In the genomic region with DNA sequence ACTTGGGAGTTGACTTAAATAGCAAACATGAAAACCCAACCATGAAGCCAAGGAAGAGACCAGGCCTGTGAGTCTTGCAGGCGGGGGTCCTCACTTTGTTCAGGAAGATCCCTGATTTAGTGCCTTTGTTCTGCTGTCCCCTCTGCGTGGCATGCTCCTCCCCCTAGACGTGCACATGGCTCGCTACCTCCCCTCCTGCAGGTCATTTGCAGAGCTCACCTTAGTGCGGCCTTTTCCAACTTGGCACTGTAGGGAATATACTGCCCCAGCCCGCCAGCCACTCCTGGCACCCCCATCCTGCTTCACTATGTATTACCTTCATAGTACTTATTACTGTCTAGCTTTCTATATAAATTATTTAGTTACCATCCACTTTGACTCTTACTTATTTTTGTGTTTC, we compare ENCODE assay signal across 23 cellular contexts. TPM values are rescaled to one million over a fixed set of nuclear protein-coding genes. Genes with fewer than 3 reads are reported as not detected.
"Had no signal": no experiment of that assay in that cellular context is flagged by ENCODE, and none has a peak within 500 bp of the region (broad histone marks: within the 10 kb centered on the region; RNA-seq: fewer than 3 reads in every experiment).

No MANE protein-coding gene starts in this region.

- H3K27ac Mint-ChIP-seq: dendritic cell treated with granulocyte-macrophage colony-stimulating factor and Interleukin-4, amounts not matched to agents 40 ng/mL and 50 ng/mL, for 4 days; effector memory CD8-positive, alpha-beta T cell; immature natural killer cell; memory B cell; natural killer cell treated with Interleukin-12 subunit alpha and Interleukin-12 subunit beta and Interleukin-15 and Interleukin-18, amount 100 ng/mL, for 72 hours; stimulated activated effector memory CD8-positive, alpha-beta T cell treated with anti-CD3 and anti-CD28 coated beads, Interleukin-12 subunit alpha, Interleukin-12 subunit beta, amount 100 ng/mL, for 72 hours had no signal

- ATAC-seq: effector memory CD8-positive, alpha-beta T cell; gastrocnemius medialis; lower lobe of right lung; psoas muscle; right lobe of liver; stimulated activated effector memory CD8-positive, alpha-beta T cell treated with anti-CD3 and anti-CD28 coated beads, Interleukin-12 subunit alpha, Interleukin-12 subunit beta, amount 100 ng/mL, for 72 hours; stimulated activated naive CD8-positive, alpha-beta T cell treated with anti-CD3 and anti-CD28 coated beads, Interleukin-15, Interleukin-2, amounts not matched to agents 100 U/mL and 50 U/mL, for 24 hours had no signal

- H3K27me3 ChIP-seq: esophagus muscularis mucosa, gastrocnemius medialis, heart right ventricle, neutrophil, right lobe of liver, suprapubic skin, tibial nerve had no signal

- H3K36me3 ChIP-seq: esophagus muscularis mucosa, gastrocnemius medialis, left ventricle myocardium inferior, lower lobe of right lung, neutrophil, right lobe of liver, suprapubic skin had no signal

- H3K27me3 Mint-ChIP-seq: dendritic cell treated with granulocyte-macrophage colony-stimulating factor and Interleukin-4, amounts not matched to agents 40 ng/mL and 50 ng/mL, for 4 days had no signal

- H3K4me3 ChIP-seq: esophagus muscularis mucosa, gastrocnemius medialis, heart right ventricle, left ventricle myocardium inferior, lower lobe of right lung, psoas muscle, right lobe of liver, suprapubic skin, tibial nerve had no signal

- H3K4me1 ChIP-seq: gastrocnemius medialis, lower lobe of right lung had no signal

- H3K4me1 Mint-ChIP-seq: immature natural killer cell; memory B cell; stimulated activated effector memory CD8-positive, alpha-beta T cell treated with anti-CD3 and anti-CD28 coated beads, Interleukin-12 subunit alpha, Interleukin-12 subunit beta, amount 100 ng/mL, for 72 hours had no signal

- H3K9me3 Mint-ChIP-seq: dendritic cell treated with granulocyte-macrophage colony-stimulating factor and Interleukin-4, amounts not matched to agents 40 ng/mL and 50 ng/mL, for 4 days; effector memory CD8-positive, alpha-beta T cell; immature natural killer cell; natural killer cell treated with Interleukin-12 subunit alpha and Interleukin-12 subunit beta and Interleukin-15 and Interleukin-18, amount 100 ng/mL, for 72 hours; stimulated activated effector memory CD8-positive, alpha-beta T cell treated with anti-CD3 and anti-CD28 coated beads, Interleukin-12 subunit alpha, Interleukin-12 subunit beta, amount 100 ng/mL, for 72 hours had no signal

- H3K9me3 ChIP-seq: esophagus muscularis mucosa, gastrocnemius medialis, heart right ventricle, left ventricle myocardium inferior, lower lobe of right lung, neutrophil, psoas muscle, right lobe of liver, suprapubic skin, tibial nerve had no signal

- H3K4me3 Mint-ChIP-seq: dendritic cell treated with granulocyte-macrophage colony-stimulating factor and Interleukin-4, amounts not matched to agents 40 ng/mL and 50 ng/mL, for 4 days; effector memory CD8-positive, alpha-beta T cell; immature natural killer cell; memory B cell; natural killer cell treated with Interleukin-12 subunit alpha and Interleukin-12 subunit beta and Interleukin-15 and Interleukin-18, amount 100 ng/mL, for 72 hours; stimulated activated effector memory CD8-positive, alpha-beta T cell treated with anti-CD3 and anti-CD28 coated beads, Interleukin-12 subunit alpha, Interleukin-12 subunit beta, amount 100 ng/mL, for 72 hours had no signal

- H3K27ac ChIP-seq: epithelial cell of prostate, gastrocnemius medialis, lower lobe of right lung, neutrophil, psoas muscle, right lobe of liver, suprapubic skin, tibial nerve had no signal

- DNase-seq: effector memory CD8-positive, alpha-beta T cell; gastrocnemius medialis; heart right ventricle; hypothalamus; immature natural killer cell; left ventricle myocardium inferior; lower lobe of right lung; midbrain; psoas muscle; retina; right lobe of liver; stimulated activated CD4-positive, alpha-beta T cell treated with anti-CD3 and anti-CD28 coated beads, Interleukin-4, amount 100 ng/mL, for 1 hour; stimulated activated CD8-positive, alpha-beta memory T cell treated with anti-CD3 and anti-CD28 coated beads, Interleukin-4, amount 100 ng/mL, for 48 hours; stimulated activated naive CD8-positive, alpha-beta T cell treated with anti-CD3 and anti-CD28 coated beads, Interleukin-15, Interleukin-2, amounts not matched to agents 100 U/mL and 50 U/mL, for 24 hours had no signal

- H3K36me3 Mint-ChIP-seq: immature natural killer cell; memory B cell; natural killer cell treated with Interleukin-12 subunit alpha and Interleukin-12 subunit beta and Interleukin-15 and Interleukin-18, amount 100 ng/mL, for 72 hours; stimulated activated effector memory CD8-positive, alpha-beta T cell treated with anti-CD3 and anti-CD28 coated beads, Interleukin-12 subunit alpha, Interleukin-12 subunit beta, amount 100 ng/mL, for 72 hours had no signal

RNA-seq across cellular contexts. Expression of gene GXYLT2, which starts 18.3 kb away (rescaled TPM):
- total RNA-seq: natural killer cell treated with Interleukin-12 subunit alpha and Interleukin-12 subunit beta and Interleukin-15 and Interleukin-18, amount 100 ng/mL, for 72 hours had no signal
